Comparison of ENCODE assay signal across 16 cellular contexts in the genomic region with DNA sequence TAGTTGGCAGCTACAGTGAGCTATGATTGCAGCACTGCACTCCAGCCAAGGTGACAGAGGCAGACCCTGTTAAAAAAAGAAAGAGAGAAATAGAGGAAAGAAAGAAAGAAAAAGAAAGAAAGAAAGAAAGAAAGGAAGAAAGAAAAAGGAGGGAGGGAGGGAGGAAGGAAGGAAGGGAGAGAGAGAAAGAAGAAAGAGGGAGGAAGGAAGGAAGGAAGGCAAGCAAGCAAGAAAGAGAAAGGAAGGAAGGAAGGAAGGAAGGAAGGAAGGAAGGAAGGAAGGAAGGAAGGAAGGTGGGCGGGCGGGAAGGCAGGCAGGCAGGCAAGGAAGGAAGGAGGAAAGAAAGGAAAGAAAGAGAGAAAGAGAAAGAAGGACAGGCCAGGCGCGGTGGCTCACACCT. TPM values are rescaled to one million over a fixed set of nuclear protein-coding genes. Genes with fewer than 3 reads are reported as not detected.
DNase-seq lines count a peak whose midpoint lies in the region; ATAC-seq and TF ChIP-seq lines count a peak whose summit lies in the region.
"Had no signal": no experiment of that assay in that cellular context is flagged by ENCODE, and none has a peak within 500 bp of the region (broad histone marks: within the 10 kb centered on the region; RNA-seq: fewer than 3 reads in every experiment).

No MANE protein-coding gene starts in this region.

- no peaks in the 10 kb centered on the region for H3K27me3 ChIP-seq in A673 (replicated peaks; ENCODE audit: insufficient read depth, low read depth, low read length, poor library complexity)
- peaks cover 9% of the 10 kb centered on the region; the same call in 1 of the 2 replicates for H3K27me3 ChIP-seq in BLaER1

- no peak overlapping the region for H3K9ac ChIP-seq in BLaER1
- H3K9ac ChIP-seq: KMS-11, SK-N-SH had no signal

- TF ChIP-seq CTCF in A673 (conservative IDR thresholded peaks at IDR 0.05; ENCODE audit: low read depth, low read length) (no peak), WTC11 (IDR thresholded peaks at IDR 0.05) (no peak), glutamatergic neuron (IDR thresholded peaks at IDR 0.05; ENCODE audit: partially characterized antibody, unreplicated experiment) (no peak)

- intact Hi-C loops in A673 (cut with micrococcal nuclease; ENCODE audit: unreplicated experiment), result loop anchor here (5.0 to 10.0 kb wide), 2 partner anchors 63 to 151 kb away; no protein-coding TSS in a partner anchor

- H3K27ac ChIP-seq in A673 (ENCODE audit: low read depth, low read length, poor library complexity, severe bottlenecking), result peak overlapping the region; percentile 74
- H3K27ac ChIP-seq in BLaER1, result no peak overlapping the region
- H3K27ac ChIP-seq: KMS-11 had no signal

- H3K9me3 ChIP-seq in A673 (ENCODE audit: low read depth, low read length, poor library complexity, severe bottlenecking), result no peaks in the 10 kb centered on the region
- no peaks in the 10 kb centered on the region for H3K9me3 ChIP-seq in BLaER1
- H3K9me3 ChIP-seq: HAP-1, SK-N-SH had no signal

- peaks cover 17% of the 10 kb centered on the region for H4K20me1 ChIP-seq in BLaER1

- DNase-seq in A673 (ENCODE audit: low spot score), result peak; percentile 53
- no peak for DNase-seq in WTC11 (ENCODE audit: low spot score)
- no peak for DNase-seq in naive B cell
- DNase-seq in glutamatergic neuron, result no peak
- DNase-seq in cerebellar nuclear complex (lab: John Stamatoyannopoulos, UW), result no peak
- DNase-seq: AML-193, COR-L47, NCI-H1417 treated with DMSO at 0.1 percent for 48 hours, NCI-H187 treated with DMSO at 0.1 percent for 48 hours, NCI-H510A treated with DMSO at 0.1 percent for 48 hours, OCI-M1, SK-N-SH had no signal

- H3K36me3 Mint-ChIP-seq in WTC11 (no peaks in the 10 kb centered on the region), naive B cell (no peaks in the 10 kb centered on the region), glutamatergic neuron (ENCODE audit: unreplicated experiment) (no peaks in the 10 kb centered on the region)

- no TSS peak for BruUV-seq in A673 (replicated peaks; lab: Mats Ljungman, UMichigan)

- H3K4me3 Mint-ChIP-seq in WTC11, result peak overlapping the region; percentile 75; the same call in 1 of the 2 replicates
- peak overlapping the region in 7 of 8 donors; percentile 4 to 91 (median 77) for H3K4me3 Mint-ChIP-seq in naive B cell
- no peak overlapping the region for H3K4me3 Mint-ChIP-seq in glutamatergic neuron (ENCODE audit: unreplicated experiment)

- H3K4me1 ChIP-seq in A673 (ENCODE audit: insufficient read depth, low read length, poor library complexity, severe bottlenecking), result peaks cover 6% of the 10 kb centered on the region
- H3K4me1 ChIP-seq in BLaER1, result peaks cover 40% of the 10 kb centered on the region
- H3K4me1 ChIP-seq: HAP-1 had no signal

- ATAC-seq in WTC11 (no peak), naive B cell (ENCODE audit: low read depth in 2 of 2) (no peak), GM18867 (IDR thresholded peaks at IDR 0.05; ENCODE audit: unreplicated experiment) (no peak)

- peaks cover 13% of the 10 kb centered on the region for H3K4me1 Mint-ChIP-seq in WTC11
- H3K4me1 Mint-ChIP-seq in naive B cell, result peaks cover 13 to 18% (median 14%) of the 10 kb centered on the region in 3 donors
- peaks cover 2% of the 10 kb centered on the region for H3K4me1 Mint-ChIP-seq in glutamatergic neuron (ENCODE audit: low read depth, unreplicated experiment)

- CTCF ChIA-PET in A673 (lab: Charles Lee) (interaction anchor here (0.6 to 1.8 kb wide), 5 partner anchors 172 to 261 kb away, joined by 6 to 9 read pairs (median 7); no protein-coding TSS in a partner anchor), WTC11 (lab: Charles Lee) (interaction anchor here (0.5 to 5.8 kb wide), 15 partner anchors 9 to 256 kb away, joined by 3 to 54 read pairs (median 5); partner anchors contain the start of gene SCNN1B)

- H3K4me2 ChIP-seq in BLaER1, result peak overlapping the region; percentile 100

- H3K4me3 ChIP-seq in A673 (ENCODE audit: low read depth, low read length, poor library complexity, severe bottlenecking) (peak overlapping the region; percentile 28), BLaER1 (no peak overlapping the region)
- H3K4me3 ChIP-seq: HAP-1 had no signal

- H3K27ac Mint-ChIP-seq in WTC11, result no peak overlapping the region
- no peak overlapping the region for H3K27ac Mint-ChIP-seq in naive B cell
- no peak overlapping the region for H3K27ac Mint-ChIP-seq in glutamatergic neuron (ENCODE audit: unreplicated experiment)

- POLR2A ChIA-PET in A673 (lab: Charles Lee; ENCODE audit: low non-redundant PET) (interaction anchor here (0.7 kb wide), 1 partner anchor 48 kb away, joined by 8 read pairs; no protein-coding TSS in a partner anchor), WTC11 (lab: Charles Lee) (no interaction called here)

- H3K27me3 Mint-ChIP-seq in WTC11 (ENCODE audit: low read depth) (peaks cover 47% of the 10 kb centered on the region), naive B cell (peaks cover 41 to 76% (median 54%) of the 10 kb centered on the region in 3 donors), glutamatergic neuron (ENCODE audit: unreplicated experiment) (peaks cover 7% of the 10 kb centered on the region)

- no peaks in the 10 kb centered on the region for H3K9me3 Mint-ChIP-seq in WTC11
- H3K9me3 Mint-ChIP-seq in naive B cell, result no peaks in the 10 kb centered on the region
- peaks cover 2% of the 10 kb centered on the region for H3K9me3 Mint-ChIP-seq in glutamatergic neuron (ENCODE audit: unreplicated experiment)

- H3K36me3 ChIP-seq in A673 (ENCODE audit: insufficient read depth, low read length, poor library complexity, severe bottlenecking) (no peaks in the 10 kb centered on the region), BLaER1 (no peaks in the 10 kb centered on the region)
- H3K36me3 ChIP-seq: HAP-1 had no signal

TF ChIP-seq in WTC11, 78 proteins besides CTCF, POLR2A, EP300 and RAD21 (continues in another document):
- TF ChIP-seq, protein P1, sequence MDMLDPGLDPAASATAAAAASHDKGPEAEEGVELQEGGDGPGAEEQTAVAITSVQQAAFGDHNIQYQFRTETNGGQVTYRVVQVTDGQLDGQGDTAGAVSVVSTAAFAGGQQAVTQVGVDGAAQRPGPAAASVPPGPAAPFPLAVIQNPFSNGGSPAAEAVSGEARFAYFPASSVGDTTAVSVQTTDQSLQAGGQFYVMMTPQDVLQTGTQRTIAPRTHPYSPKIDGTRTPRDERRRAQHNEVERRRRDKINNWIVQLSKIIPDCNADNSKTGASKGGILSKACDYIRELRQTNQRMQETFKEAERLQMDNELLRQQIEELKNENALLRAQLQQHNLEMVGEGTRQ (CRISPR knock-in tag; IDR thresholded peaks at IDR 0.05), result no peak
- no peak for TF ChIP-seq AR (CRISPR knock-in tag; IDR thresholded peaks at IDR 0.05)
- no peak for TF ChIP-seq OVOL2 (CRISPR knock-in tag; IDR thresholded peaks at IDR 0.05; ENCODE audit: borderline replicate concordance)
- TF ChIP-seq, protein P2, sequence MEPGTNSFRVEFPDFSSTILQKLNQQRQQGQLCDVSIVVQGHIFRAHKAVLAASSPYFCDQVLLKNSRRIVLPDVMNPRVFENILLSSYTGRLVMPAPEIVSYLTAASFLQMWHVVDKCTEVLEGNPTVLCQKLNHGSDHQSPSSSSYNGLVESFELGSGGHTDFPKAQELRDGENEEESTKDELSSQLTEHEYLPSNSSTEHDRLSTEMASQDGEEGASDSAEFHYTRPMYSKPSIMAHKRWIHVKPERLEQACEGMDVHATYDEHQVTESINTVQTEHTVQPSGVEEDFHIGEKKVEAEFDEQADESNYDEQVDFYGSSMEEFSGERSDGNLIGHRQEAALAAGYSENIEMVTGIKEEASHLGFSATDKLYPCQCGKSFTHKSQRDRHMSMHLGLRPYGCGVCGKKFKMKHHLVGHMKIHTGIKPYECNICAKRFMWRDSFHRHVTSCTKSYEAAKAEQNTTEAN (CRISPR knock-in tag; IDR thresholded peaks at IDR 0.05), result no peak
- no peak for TF ChIP-seq CREM (CRISPR knock-in tag; IDR thresholded peaks at IDR 0.05)
- TF ChIP-seq RELA (CRISPR knock-in tag; IDR thresholded peaks at IDR 0.05; ENCODE audit: borderline replicate concordance), result no peak
- TF ChIP-seq, protein P3, sequence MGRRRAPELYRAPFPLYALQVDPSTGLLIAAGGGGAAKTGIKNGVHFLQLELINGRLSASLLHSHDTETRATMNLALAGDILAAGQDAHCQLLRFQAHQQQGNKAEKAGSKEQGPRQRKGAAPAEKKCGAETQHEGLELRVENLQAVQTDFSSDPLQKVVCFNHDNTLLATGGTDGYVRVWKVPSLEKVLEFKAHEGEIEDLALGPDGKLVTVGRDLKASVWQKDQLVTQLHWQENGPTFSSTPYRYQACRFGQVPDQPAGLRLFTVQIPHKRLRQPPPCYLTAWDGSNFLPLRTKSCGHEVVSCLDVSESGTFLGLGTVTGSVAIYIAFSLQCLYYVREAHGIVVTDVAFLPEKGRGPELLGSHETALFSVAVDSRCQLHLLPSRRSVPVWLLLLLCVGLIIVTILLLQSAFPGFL (CRISPR knock-in tag; IDR thresholded peaks at IDR 0.05; ENCODE audit: borderline replicate concordance), result no peak
- no peak for TF ChIP-seq MXD4 (CRISPR knock-in tag; IDR thresholded peaks at IDR 0.05; ENCODE audit: borderline replicate concordance)

RNA-seq across cellular contexts. Expression of gene SCNN1G, which starts 1.0 kb away (rescaled TPM):
- total RNA-seq in A673 (2021), result 15.6 and 22.3 TPM in 2 replicates
- 0.78 to 1.3 TPM (median 0.80 TPM) in 3 replicates for total RNA-seq in WTC11 (2021)
- polyA plus RNA-seq in naive B cell (ENCODE audit: low read depth in 6 of 6), result not detected
- total RNA-seq in glutamatergic neuron (ENCODE audit: unreplicated experiment), result 0.39 TPM
- polyA plus RNA-seq: SK-N-SH had no signal

RNA-seq across cellular contexts. Expression of gene USP31, which starts 32.3 kb away (rescaled TPM):
- total RNA-seq in A673 (2021) (27.4 and 34.4 TPM in 2 replicates), WTC11 (2021) (13.3 to 17.4 TPM (median 13.7 TPM) in 3 replicates), glutamatergic neuron (ENCODE audit: unreplicated experiment) (21.8 TPM)
- under 1 TPM in 5 of 6 donors, not detected in 1; 0.21 to 0.48 (median 0.27) TPM for polyA plus RNA-seq in naive B cell (ENCODE audit: low read depth in 6 of 6)
